In the genomic region with DNA sequence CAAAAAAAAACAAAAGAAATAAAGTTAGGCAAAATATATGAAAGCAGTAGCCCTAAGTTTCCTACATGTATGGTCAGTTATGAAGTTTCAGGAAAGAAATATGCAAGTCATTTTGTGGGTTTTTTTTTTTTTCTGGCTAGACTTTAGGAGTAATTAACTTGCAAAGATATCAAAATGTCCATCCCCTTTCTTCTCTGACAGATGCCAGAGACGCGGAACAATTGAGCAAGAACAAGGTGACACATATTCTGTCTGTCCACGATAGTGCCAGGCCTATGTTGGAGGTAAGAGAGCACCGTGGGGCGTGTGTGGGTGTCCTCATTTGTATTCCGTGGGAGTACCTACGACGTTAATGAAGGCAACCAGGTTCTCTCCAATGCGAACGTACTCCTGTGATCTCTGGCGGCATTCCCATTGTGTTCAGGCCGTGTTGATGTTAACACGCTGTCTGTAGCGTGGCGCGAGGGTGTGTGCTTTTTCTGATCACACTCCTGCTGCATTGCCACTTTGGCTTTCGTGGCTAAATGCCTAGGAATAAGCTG, we compare ENCODE assay signal across 1 cellular context.
TF ChIP-seq lines count a peak whose summit lies in the region.

No MANE protein-coding gene starts in this region.

TF ChIP-seq in GM12878, 131 proteins besides CTCF, POLR2A, EP300 and RAD21:
- TF ChIP-seq, protein P1, sequence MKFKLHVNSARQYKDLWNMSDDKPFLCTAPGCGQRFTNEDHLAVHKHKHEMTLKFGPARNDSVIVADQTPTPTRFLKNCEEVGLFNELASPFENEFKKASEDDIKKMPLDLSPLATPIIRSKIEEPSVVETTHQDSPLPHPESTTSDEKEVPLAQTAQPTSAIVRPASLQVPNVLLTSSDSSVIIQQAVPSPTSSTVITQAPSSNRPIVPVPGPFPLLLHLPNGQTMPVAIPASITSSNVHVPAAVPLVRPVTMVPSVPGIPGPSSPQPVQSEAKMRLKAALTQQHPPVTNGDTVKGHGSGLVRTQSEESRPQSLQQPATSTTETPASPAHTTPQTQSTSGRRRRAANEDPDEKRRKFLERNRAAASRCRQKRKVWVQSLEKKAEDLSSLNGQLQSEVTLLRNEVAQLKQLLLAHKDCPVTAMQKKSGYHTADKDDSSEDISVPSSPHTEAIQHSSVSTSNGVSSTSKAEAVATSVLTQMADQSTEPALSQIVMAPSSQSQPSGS (IDR thresholded peaks at IDR 0.05; ENCODE audit: low read length) = no peak
- TF ChIP-seq PAX5 (IDR thresholded peaks at IDR 0.05; ENCODE audit: borderline replicate concordance, low read depth, low read length) (no peak), CHD2 (IDR thresholded peaks at IDR 0.05; ENCODE audit: borderline replicate concordance, low read depth, low read length) (no peak), TARDBP (IDR thresholded peaks at IDR 0.05; ENCODE audit: borderline replicate concordance) (no peak), FOS (IDR thresholded peaks at IDR 0.05; ENCODE audit: borderline replicate concordance, extremely low read depth, insufficient read length) (no peak), RUNX3 (IDR thresholded peaks at IDR 0.05; ENCODE audit: low read length) (no peak), JUNB (IDR thresholded peaks at IDR 0.05) (no peak), EZH2 (IDR thresholded peaks at IDR 0.05; ENCODE audit: borderline replicate concordance, control insufficient read depth, low read depth, low read length) (no peak), NFYA (IDR thresholded peaks at IDR 0.05; ENCODE audit: borderline replicate concordance, low read depth, low read length) (no peak), SIX5 (IDR thresholded peaks at IDR 0.05; ENCODE audit: low read depth, low read length, severe bottlenecking) (no peak), ZNF274 (IDR thresholded peaks at IDR 0.05; ENCODE audit: insufficient read depth, insufficient read length) (no peak), SP1 (IDR thresholded peaks at IDR 0.05; ENCODE audit: low read depth, low read length) (no peak), HDAC2 (IDR thresholded peaks at IDR 0.05) (no peak), KLF5 (IDR thresholded peaks at IDR 0.05; ENCODE audit: partially characterized antibody) (no peak), POU2F2 (IDR thresholded peaks at IDR 0.05; ENCODE audit: borderline replicate concordance, low read depth, low read length) (no peak), CBX5 (IDR thresholded peaks at IDR 0.05; ENCODE audit: low read depth) (no peak), ZBTB33 (IDR thresholded peaks at IDR 0.05) (peak; percentile 75), MXI1 (IDR thresholded peaks at IDR 0.05; ENCODE audit: low read depth, low read length) (0 out of 2 replicates have a peak, but pooled peaks have one; percentile 18), MLLT1 (IDR thresholded peaks at IDR 0.05) (peak; percentile 22; the same call in 1 of the 2 replicates), ZNF217 (IDR thresholded peaks at IDR 0.05) (no peak), NR2C1 (IDR thresholded peaks at IDR 0.05) (no peak), EGR1 (IDR thresholded peaks at IDR 0.05; ENCODE audit: borderline replicate concordance in 1 of 2, low read depth in 2 of 2, low read length in 2 of 2) (no peak), MTA3 (IDR thresholded peaks at IDR 0.05; ENCODE audit: borderline replicate concordance, low read length) (no peak), MTA2 (IDR thresholded peaks at IDR 0.05; ENCODE audit: low read depth) (0 out of 2 replicates have a peak, but pooled peaks have one; percentile 14), ESRRA (IDR thresholded peaks at IDR 0.05; ENCODE audit: low read length) (no peak), WRNIP1 (IDR thresholded peaks at IDR 0.05; ENCODE audit: borderline replicate concordance, low read depth, low read length) (0 out of 2 replicates have a peak, but pooled peaks have one; percentile 18), CHD1 (IDR thresholded peaks at IDR 0.05; ENCODE audit: low read depth, low read length) (no peak), SUZ12 (IDR thresholded peaks at IDR 0.05; ENCODE audit: unreplicated experiment) (no peak), SREBF1 (IDR thresholded peaks at IDR 0.05; ENCODE audit: low read length) (no peak), IRF5 (IDR thresholded peaks at IDR 0.05; ENCODE audit: borderline replicate concordance) (no peak), KAT2A (conservative IDR thresholded peaks at IDR 0.05; ENCODE audit: control insufficient read depth, low read depth, low read length) (no peak), SUPT20H (IDR thresholded peaks at IDR 0.05; ENCODE audit: borderline replicate concordance, control insufficient read depth, low read depth, low read length) (no peak), SMARCA5 (IDR thresholded peaks at IDR 0.05) (0 out of 2 replicates have a peak, but pooled peaks have one; percentile 27), YBX1 (IDR thresholded peaks at IDR 0.05) (no peak), STAT1 (conservative IDR thresholded peaks at IDR 0.05) (no peak), SREBF2 (IDR thresholded peaks at IDR 0.05; ENCODE audit: low read length) (no peak)
- TF ChIP-seq, protein P2, sequence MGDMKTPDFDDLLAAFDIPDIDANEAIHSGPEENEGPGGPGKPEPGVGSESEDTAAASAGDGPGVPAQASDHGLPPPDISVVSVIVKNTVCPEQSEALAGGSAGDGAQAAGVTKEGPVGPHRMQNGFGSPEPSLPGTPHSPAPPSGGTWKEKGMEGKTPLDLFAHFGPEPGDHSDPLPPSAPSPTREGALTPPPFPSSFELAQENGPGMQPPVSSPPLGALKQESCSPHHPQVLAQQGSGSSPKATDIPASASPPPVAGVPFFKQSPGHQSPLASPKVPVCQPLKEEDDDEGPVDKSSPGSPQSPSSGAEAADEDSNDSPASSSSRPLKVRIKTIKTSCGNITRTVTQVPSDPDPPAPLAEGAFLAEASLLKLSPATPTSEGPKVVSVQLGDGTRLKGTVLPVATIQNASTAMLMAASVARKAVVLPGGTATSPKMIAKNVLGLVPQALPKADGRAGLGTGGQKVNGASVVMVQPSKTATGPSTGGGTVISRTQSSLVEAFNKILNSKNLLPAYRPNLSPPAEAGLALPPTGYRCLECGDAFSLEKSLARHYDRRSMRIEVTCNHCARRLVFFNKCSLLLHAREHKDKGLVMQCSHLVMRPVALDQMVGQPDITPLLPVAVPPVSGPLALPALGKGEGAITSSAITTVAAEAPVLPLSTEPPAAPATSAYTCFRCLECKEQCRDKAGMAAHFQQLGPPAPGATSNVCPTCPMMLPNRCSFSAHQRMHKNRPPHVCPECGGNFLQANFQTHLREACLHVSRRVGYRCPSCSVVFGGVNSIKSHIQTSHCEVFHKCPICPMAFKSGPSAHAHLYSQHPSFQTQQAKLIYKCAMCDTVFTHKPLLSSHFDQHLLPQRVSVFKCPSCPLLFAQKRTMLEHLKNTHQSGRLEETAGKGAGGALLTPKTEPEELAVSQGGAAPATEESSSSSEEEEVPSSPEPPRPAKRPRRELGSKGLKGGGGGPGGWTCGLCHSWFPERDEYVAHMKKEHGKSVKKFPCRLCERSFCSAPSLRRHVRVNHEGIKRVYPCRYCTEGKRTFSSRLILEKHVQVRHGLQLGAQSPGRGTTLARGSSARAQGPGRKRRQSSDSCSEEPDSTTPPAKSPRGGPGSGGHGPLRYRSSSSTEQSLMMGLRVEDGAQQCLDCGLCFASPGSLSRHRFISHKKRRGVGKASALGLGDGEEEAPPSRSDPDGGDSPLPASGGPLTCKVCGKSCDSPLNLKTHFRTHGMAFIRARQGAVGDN (IDR thresholded peaks at IDR 0.05) = peak; percentile 17; the same call in 1 of the 2 replicates
- TF ChIP-seq, protein P3, sequence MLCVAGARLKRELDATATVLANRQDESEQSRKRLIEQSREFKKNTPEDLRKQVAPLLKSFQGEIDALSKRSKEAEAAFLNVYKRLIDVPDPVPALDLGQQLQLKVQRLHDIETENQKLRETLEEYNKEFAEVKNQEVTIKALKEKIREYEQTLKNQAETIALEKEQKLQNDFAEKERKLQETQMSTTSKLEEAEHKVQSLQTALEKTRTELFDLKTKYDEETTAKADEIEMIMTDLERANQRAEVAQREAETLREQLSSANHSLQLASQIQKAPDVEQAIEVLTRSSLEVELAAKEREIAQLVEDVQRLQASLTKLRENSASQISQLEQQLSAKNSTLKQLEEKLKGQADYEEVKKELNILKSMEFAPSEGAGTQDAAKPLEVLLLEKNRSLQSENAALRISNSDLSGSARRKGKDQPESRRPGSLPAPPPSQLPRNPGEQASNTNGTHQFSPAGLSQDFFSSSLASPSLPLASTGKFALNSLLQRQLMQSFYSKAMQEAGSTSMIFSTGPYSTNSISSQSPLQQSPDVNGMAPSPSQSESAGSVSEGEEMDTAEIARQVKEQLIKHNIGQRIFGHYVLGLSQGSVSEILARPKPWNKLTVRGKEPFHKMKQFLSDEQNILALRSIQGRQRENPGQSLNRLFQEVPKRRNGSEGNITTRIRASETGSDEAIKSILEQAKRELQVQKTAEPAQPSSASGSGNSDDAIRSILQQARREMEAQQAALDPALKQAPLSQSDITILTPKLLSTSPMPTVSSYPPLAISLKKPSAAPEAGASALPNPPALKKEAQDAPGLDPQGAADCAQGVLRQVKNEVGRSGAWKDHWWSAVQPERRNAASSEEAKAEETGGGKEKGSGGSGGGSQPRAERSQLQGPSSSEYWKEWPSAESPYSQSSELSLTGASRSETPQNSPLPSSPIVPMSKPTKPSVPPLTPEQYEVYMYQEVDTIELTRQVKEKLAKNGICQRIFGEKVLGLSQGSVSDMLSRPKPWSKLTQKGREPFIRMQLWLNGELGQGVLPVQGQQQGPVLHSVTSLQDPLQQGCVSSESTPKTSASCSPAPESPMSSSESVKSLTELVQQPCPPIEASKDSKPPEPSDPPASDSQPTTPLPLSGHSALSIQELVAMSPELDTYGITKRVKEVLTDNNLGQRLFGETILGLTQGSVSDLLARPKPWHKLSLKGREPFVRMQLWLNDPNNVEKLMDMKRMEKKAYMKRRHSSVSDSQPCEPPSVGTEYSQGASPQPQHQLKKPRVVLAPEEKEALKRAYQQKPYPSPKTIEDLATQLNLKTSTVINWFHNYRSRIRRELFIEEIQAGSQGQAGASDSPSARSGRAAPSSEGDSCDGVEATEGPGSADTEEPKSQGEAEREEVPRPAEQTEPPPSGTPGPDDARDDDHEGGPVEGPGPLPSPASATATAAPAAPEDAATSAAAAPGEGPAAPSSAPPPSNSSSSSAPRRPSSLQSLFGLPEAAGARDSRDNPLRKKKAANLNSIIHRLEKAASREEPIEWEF (IDR thresholded peaks at IDR 0.05; ENCODE audit: insufficient replicate concordance, low read depth, low read length) = no peak
- TF ChIP-seq, protein P4, sequence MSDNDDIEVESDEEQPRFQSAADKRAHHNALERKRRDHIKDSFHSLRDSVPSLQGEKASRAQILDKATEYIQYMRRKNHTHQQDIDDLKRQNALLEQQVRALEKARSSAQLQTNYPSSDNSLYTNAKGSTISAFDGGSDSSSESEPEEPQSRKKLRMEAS (IDR thresholded peaks at IDR 0.05; ENCODE audit: low read depth, low read length) = no peak
- TF ChIP-seq, protein P5, sequence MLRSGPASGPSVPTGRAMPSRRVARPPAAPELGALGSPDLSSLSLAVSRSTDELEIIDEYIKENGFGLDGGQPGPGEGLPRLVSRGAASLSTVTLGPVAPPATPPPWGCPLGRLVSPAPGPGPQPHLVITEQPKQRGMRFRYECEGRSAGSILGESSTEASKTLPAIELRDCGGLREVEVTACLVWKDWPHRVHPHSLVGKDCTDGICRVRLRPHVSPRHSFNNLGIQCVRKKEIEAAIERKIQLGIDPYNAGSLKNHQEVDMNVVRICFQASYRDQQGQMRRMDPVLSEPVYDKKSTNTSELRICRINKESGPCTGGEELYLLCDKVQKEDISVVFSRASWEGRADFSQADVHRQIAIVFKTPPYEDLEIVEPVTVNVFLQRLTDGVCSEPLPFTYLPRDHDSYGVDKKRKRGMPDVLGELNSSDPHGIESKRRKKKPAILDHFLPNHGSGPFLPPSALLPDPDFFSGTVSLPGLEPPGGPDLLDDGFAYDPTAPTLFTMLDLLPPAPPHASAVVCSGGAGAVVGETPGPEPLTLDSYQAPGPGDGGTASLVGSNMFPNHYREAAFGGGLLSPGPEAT (IDR thresholded peaks at IDR 0.05; ENCODE audit: low read depth) = no peak
